In genomic region chr13:42041684-42042035, GRCh38 we compare ENCODE assay signal across 8 cellular contexts. TPM values are rescaled to one million over a fixed set of nuclear protein-coding genes. Genes with fewer than 3 reads are reported as not detected.
DNase-seq lines count a peak whose midpoint lies in the region; ATAC-seq, FAIRE-seq and TF ChIP-seq lines count a peak whose summit lies in the region.

No MANE protein-coding gene starts in this region.

- H3K36me3 Mint-ChIP-seq in activated CD4-positive, alpha-beta T cell treated with anti-CD3 and anti-CD28 coated beads, Interleukin-2, amount 10 ng/mL, durations not matched to agents 7 days and 5 days (ENCODE audit: low read depth): no peaks in the 10 kb centered on the region

- H3K9ac ChIP-seq in HepG2 (ENCODE audit: insufficient read depth, low read depth, low read length) (no peak overlapping the region), subcutaneous abdominal adipose tissue (ENCODE audit: low read length in 5 of 5) (peak overlapping the region in 3 of 5 donors; percentile 57 to 73 (median 59))

- intact Hi-C loops in dorsolateral prefrontal cortex (cut with DNase I): loop anchor here in 1 of 2 donors (2.0 to 10.0 kb wide), 4 partner anchors 81 to 587 kb away; partner anchors contain the start of genes RGCC and VWA8
- intact Hi-C loops in HepG2 (cut with micrococcal nuclease; ENCODE audit: unreplicated experiment): loop anchor here (2.0 to 5.0 kb wide), 3 partner anchors 81 to 374 kb away; partner anchors contain the start of gene VWA8

- TF ChIP-seq RAD21 in HepG2 (CRISPR knock-in tag; IDR thresholded peaks at IDR 0.05): peak; percentile 31; the same call in 1 of the 2 replicates

- BruUV-seq in HepG2 (replicated peaks; lab: Mats Ljungman, UMichigan): no TSS peak

- H3K4me1 ChIP-seq in HepG2 (ENCODE audit: insufficient read depth, low read length): peaks cover 19% of the 10 kb centered on the region
- H3K4me1 ChIP-seq in subcutaneous abdominal adipose tissue (ENCODE audit: control insufficient read depth in 5 of 5, insufficient read depth in 5 of 5, low read length in 5 of 5): peaks cover 4 to 23% (median 21%) of the 10 kb centered on the region in 5 donors

- no peaks in the 10 kb centered on the region for H3K79me2 ChIP-seq in HepG2 (ENCODE audit: insufficient read depth, low read length)

- peak; percentile 34 for ATAC-seq in HG02938 (IDR thresholded peaks at IDR 0.05; ENCODE audit: unreplicated experiment)
- ATAC-seq in HepG2: peak; percentile 84
- no peak for ATAC-seq in HG03139 (IDR thresholded peaks at IDR 0.05; ENCODE audit: unreplicated experiment)

- no peak for DNase-seq in activated CD4-positive, alpha-beta T cell treated with anti-CD3 and anti-CD28 coated beads, Interleukin-2, amount 10 ng/mL, durations not matched to agents 7 days and 5 days
- DNase-seq in activated CD4-positive, alpha-beta T cell treated with anti-CD3 and anti-CD28 coated beads for 1 hour: no peak
- peak; percentile 61 for DNase-seq in RPMI7951 (ENCODE audit: low read depth)
- DNase-seq in dorsolateral prefrontal cortex: peak in 5 of 10 donors; percentile 48 to 61 (median 52)
- DNase-seq in HepG2 (ENCODE audit: low spot score): no peak

- H3K9me3 Mint-ChIP-seq in activated CD4-positive, alpha-beta T cell treated with anti-CD3 and anti-CD28 coated beads, Interleukin-2, amount 10 ng/mL, durations not matched to agents 7 days and 5 days: no peaks in the 10 kb centered on the region

- H3K9me3 ChIP-seq in HepG2 (ENCODE audit: low read length) (no peaks in the 10 kb centered on the region), subcutaneous abdominal adipose tissue (ENCODE audit: control insufficient read depth in 5 of 5, low read length in 5 of 5) (no peaks in the 10 kb centered on the region)

- H3K27ac Mint-ChIP-seq in activated CD4-positive, alpha-beta T cell treated with anti-CD3 and anti-CD28 coated beads, Interleukin-2, amount 10 ng/mL, durations not matched to agents 7 days and 5 days: no peak overlapping the region

- in situ Hi-C loops in HepG2 (cut with HindIII; ENCODE audit: extremely low pct_ligation_motif_present, low pct_unique_long_range_greater_than_20kb): no loop called here

- peak overlapping the region; percentile 78 for H3K4me3 Mint-ChIP-seq in activated CD4-positive, alpha-beta T cell treated with anti-CD3 and anti-CD28 coated beads, Interleukin-2, amount 10 ng/mL, durations not matched to agents 7 days and 5 days

- no peaks in the 10 kb centered on the region for H4K20me1 ChIP-seq in HepG2 (ENCODE audit: insufficient read depth, low read length)

- no peak overlapping the region for H2AFZ ChIP-seq in HepG2 (ENCODE audit: low read length)

- H3K27me3 Mint-ChIP-seq in activated CD4-positive, alpha-beta T cell treated with anti-CD3 and anti-CD28 coated beads, Interleukin-2, amount 10 ng/mL, durations not matched to agents 7 days and 5 days: peaks cover 17% of the 10 kb centered on the region

- no peaks in the 10 kb centered on the region for H3K27me3 ChIP-seq in dorsolateral prefrontal cortex
- peaks cover 7 to 44% of the 10 kb centered on the region in 2 experiments; a peak in 4 of 5 replicates for H3K27me3 ChIP-seq in HepG2 (ENCODE audit: control insufficient read depth in 1 of 2, insufficient read depth in 2 of 2, low read length in 2 of 2)
- peaks cover 0 to 5% (median 0%) of the 10 kb centered on the region in 5 donors for H3K27me3 ChIP-seq in subcutaneous abdominal adipose tissue (ENCODE audit: control insufficient read depth in 5 of 5, insufficient read depth in 4 of 5, low read length in 5 of 5)

- H3K36me3 ChIP-seq in HepG2 (replicated peaks in 1 of 2; ENCODE audit: control insufficient read depth in 1 of 2, insufficient read depth in 2 of 2, low read length in 2 of 2): no peaks in the 10 kb centered on the region
- no peaks in the 10 kb centered on the region for H3K36me3 ChIP-seq in subcutaneous abdominal adipose tissue (ENCODE audit: control insufficient read depth in 5 of 5, insufficient read depth in 5 of 5, low read length in 5 of 5)

- FAIRE-seq in HepG2 (lab: Jason Lieb, UNC): no peak

- POLR2A ChIA-PET in activated CD4-positive, alpha-beta T cell treated with anti-CD3 and anti-CD28 coated beads, Interleukin-2, amount 10 ng/mL, durations not matched to agents 7 days and 5 days (lab: Charles Lee): no interaction called here
- POLR2A ChIA-PET in HepG2 (lab: Yijun Ruan, JAX): no interaction called here

- H3K4me1 Mint-ChIP-seq in activated CD4-positive, alpha-beta T cell treated with anti-CD3 and anti-CD28 coated beads, Interleukin-2, amount 10 ng/mL, durations not matched to agents 7 days and 5 days: peaks cover 27% of the 10 kb centered on the region

- under 1% methylated on average over 16 of the region's 16 CpGs for WGBS in HepG2 (ENCODE audit: low lambda C conversion rate)

- TF ChIP-seq EP300 in HepG2 (IDR thresholded peaks at IDR 0.05; ENCODE audit: low read depth in 2 of 2, low read length in 2 of 2): no peak
- TF ChIP-seq EP300 in HepG2 (CRISPR knock-in tag; IDR thresholded peaks at IDR 0.05; ENCODE audit: borderline replicate concordance): no peak

- TF ChIP-seq POLR2A in HepG2 (IDR thresholded peaks at IDR 0.05; ENCODE audit: insufficient read depth in 1 of 2, low read depth in 2 of 2, low read length in 2 of 2): no peak

- peak overlapping the region; percentile 75 for H3K4me2 ChIP-seq in HepG2 (ENCODE audit: low read depth, low read length)

- H3K4me3 ChIP-seq in dorsolateral prefrontal cortex (peak overlapping the region; percentile 55 to 97 (median 84)), HepG2 (replicated peaks in 1 of 3; ENCODE audit: insufficient read depth in 1 of 3, low read depth in 2 of 3, low read length in 3 of 3) (peak overlapping the region in 1 of 3 experiments; percentile 71; a peak in 3 of 6 replicates), subcutaneous abdominal adipose tissue (ENCODE audit: low read depth in 1 of 5, low read length in 5 of 5) (peak overlapping the region; percentile 72 to 87 (median 73))

- CTCF ChIA-PET in activated CD4-positive, alpha-beta T cell treated with anti-CD3 and anti-CD28 coated beads, Interleukin-2, amount 10 ng/mL, durations not matched to agents 7 days and 5 days (lab: Charles Lee): interaction anchor here (0.7 to 1.2 kb wide), 2 partner anchors 69 to 583 kb away, joined by 3 read pairs; no protein-coding TSS in a partner anchor
- CTCF ChIA-PET in HepG2 (lab: Yijun Ruan, JAX; ENCODE audit: low intra/inter-chr PET ratio, low total read pairs): no interaction called here

- H3K27ac ChIP-seq in dorsolateral prefrontal cortex: peak overlapping the region in 21 of 59 donors; percentile 12 to 95 (median 70)
- H3K27ac ChIP-seq in HepG2 (ENCODE audit: extremely low read length, insufficient read depth, low read length): no peak overlapping the region
- peak overlapping the region; percentile 67 for H3K27ac ChIP-seq in subcutaneous abdominal adipose tissue (ENCODE audit: low read depth, low read length)

- TF ChIP-seq CTCF in dorsolateral prefrontal cortex (IDR thresholded peaks at IDR 0.05 in 54 of 56, conservative IDR thresholded peaks at IDR 0.05 in 2 of 56; ENCODE audit: low read depth in 1 of 56, partially characterized antibody in 56 of 56) (peak in 39 of 56 donors; percentile 11 to 47 (median 32)), HepG2 (CRISPR knock-in tag; IDR thresholded peaks at IDR 0.05) (0 out of 2 replicates have a peak, but pooled peaks have one; percentile 9)

TF ChIP-seq in HepG2, 621 proteins besides CTCF, POLR2A, EP300 and RAD21 (continues in another document):
- TF ChIP-seq, protein P1, sequence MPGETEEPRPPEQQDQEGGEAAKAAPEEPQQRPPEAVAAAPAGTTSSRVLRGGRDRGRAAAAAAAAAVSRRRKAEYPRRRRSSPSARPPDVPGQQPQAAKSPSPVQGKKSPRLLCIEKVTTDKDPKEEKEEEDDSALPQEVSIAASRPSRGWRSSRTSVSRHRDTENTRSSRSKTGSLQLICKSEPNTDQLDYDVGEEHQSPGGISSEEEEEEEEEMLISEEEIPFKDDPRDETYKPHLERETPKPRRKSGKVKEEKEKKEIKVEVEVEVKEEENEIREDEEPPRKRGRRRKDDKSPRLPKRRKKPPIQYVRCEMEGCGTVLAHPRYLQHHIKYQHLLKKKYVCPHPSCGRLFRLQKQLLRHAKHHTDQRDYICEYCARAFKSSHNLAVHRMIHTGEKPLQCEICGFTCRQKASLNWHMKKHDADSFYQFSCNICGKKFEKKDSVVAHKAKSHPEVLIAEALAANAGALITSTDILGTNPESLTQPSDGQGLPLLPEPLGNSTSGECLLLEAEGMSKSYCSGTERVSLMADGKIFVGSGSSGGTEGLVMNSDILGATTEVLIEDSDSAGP (CRISPR knock-in tag; IDR thresholded peaks at IDR 0.05; ENCODE audit: borderline replicate concordance): no peak
- no peak for TF ChIP-seq SMAD3 (CRISPR knock-in tag; IDR thresholded peaks at IDR 0.05)
- no peak for TF ChIP-seq CHD2 (IDR thresholded peaks at IDR 0.05; ENCODE audit: low read depth, low read length)

RNA-seq across cellular contexts. Expression of gene DGKH, which starts 6.8 kb away (rescaled TPM):
- 10 to 100 TPM; 17.3 to 18.2 TPM for total RNA-seq in activated CD4-positive, alpha-beta T cell treated with anti-CD3 and anti-CD28 coated beads, Interleukin-2, amount 10 ng/mL, durations not matched to agents 7 days and 5 days
- total RNA-seq in RPMI7951 (2014; rRNA removed; shearing (Covaris generic)): 3.6 and 4.4 TPM in 2 replicates
- total RNA-seq in dorsolateral prefrontal cortex (10 to 100 TPM; 15.4 to 45.9 (median 29.1) TPM), HepG2 (2016; rRNA removed; fragmentation: Illumina TruSeq; extraction: Trizol) (0.06 and 0.13 TPM in 2 replicates)
- total RNA-seq in HepG2 (2016; cell fraction: cytosol; rRNA removed; fragmentation: Illumina TruSeq; extraction: Trizol; ENCODE audit: low read depth): not detected in 2 replicates
- total RNA-seq in HepG2 (2016; cell fraction: insoluble cytoplasmic fraction; rRNA removed; fragmentation: Illumina TruSeq; extraction: Trizol): 0.02 and 0.04 TPM in 2 replicates
- 0.09 TPM in 1 of 2 replicates, not detected in the other for total RNA-seq in HepG2 (2016; cell fraction: membrane; rRNA removed; fragmentation: Illumina TruSeq; extraction: Trizol)
- 0.09 and 0.60 TPM in 2 replicates for total RNA-seq in HepG2 (2016; cell fraction: nucleus; rRNA removed; fragmentation: Illumina TruSeq; extraction: Trizol)
- 0.01 and 0.05 TPM in 2 replicates for polyA plus RNA-seq in HepG2 (2011; rRNA removed)
- polyA plus RNA-seq in HepG2 (2011; cell fraction: cytosol; rRNA removed): 0.01 and 0.04 TPM in 2 replicates
- polyA plus RNA-seq in HepG2 (2011; cell fraction: nucleus; rRNA removed): 0.09 and 0.10 TPM in 2 replicates
- polyA plus RNA-seq in HepG2 (2012): 0.01 TPM in 2 replicates
- not detected in 2 replicates for polyA plus RNA-seq in HepG2 (2016; cell fraction: cytosol; fragmentation: Illumina TruSeq; extraction: Trizol; ENCODE audit: low read depth)
- polyA plus RNA-seq in HepG2 (2016; cell fraction: insoluble cytoplasmic fraction; fragmentation: Illumina TruSeq; extraction: Trizol; ENCODE audit: low read depth): 0.03 and 0.04 TPM in 2 replicates
- 0.16 TPM in 1 of 2 replicates, not detected in the other for polyA plus RNA-seq in HepG2 (2016; cell fraction: membrane; fragmentation: Illumina TruSeq; extraction: Trizol; ENCODE audit: low read depth)
- polyA plus RNA-seq in HepG2 (2016; cell fraction: nucleus; fragmentation: Illumina TruSeq; extraction: Trizol; ENCODE audit: insufficient read depth, low read depth): 0.07 and 0.16 TPM in 2 replicates
- polyA minus RNA-seq in HepG2 (2011; rRNA and poly(A)+ RNA removed; ENCODE audit: low replicate concordance): 0.18 and 12.6 TPM in 2 replicates
- polyA minus RNA-seq in HepG2 (2011; cell fraction: cytosol; rRNA and poly(A)+ RNA removed): under 0.01 and 0.10 TPM in 2 replicates
- 0.12 and 0.39 TPM in 2 replicates for polyA minus RNA-seq in HepG2 (2011; cell fraction: nucleus; rRNA and poly(A)+ RNA removed)
